1 cellular context compared by ENCODE assay signal in genomic region chr13:111177081-111177711, GRCh38.
TF ChIP-seq lines count a peak whose summit lies in the region.

No MANE protein-coding gene starts in this region.

TF ChIP-seq in SK-N-SH, 30 proteins besides CTCF, POLR2A, EP300 and RAD21 (continued from another document):
- TF ChIP-seq IRF3 (IDR thresholded peaks at IDR 0.05; ENCODE audit: low read depth, low read length) = no peak
- no peak for TF ChIP-seq PBX3 (IDR thresholded peaks at IDR 0.05)
- TF ChIP-seq RCOR1 (IDR thresholded peaks at IDR 0.05; ENCODE audit: low read length) = no peak
- TF ChIP-seq FOXJ3 (CRISPR knock-in tag; IDR thresholded peaks at IDR 0.05) = no peak
- TF ChIP-seq FOSL2 (IDR thresholded peaks at IDR 0.05; ENCODE audit: borderline replicate concordance, low read depth) = no peak
- no peak for TF ChIP-seq MAX (IDR thresholded peaks at IDR 0.05; ENCODE audit: low read depth)
- no peak for TF ChIP-seq EZH2phosphoT487 (IDR thresholded peaks at IDR 0.05; ENCODE audit: borderline replicate concordance, low read depth)
